31 cellular contexts compared by ENCODE assay signal in genomic region chr14:44461811-44462210, GRCh38. TPM values are rescaled to one million over a fixed set of nuclear protein-coding genes. Genes with fewer than 3 reads are reported as not detected.
"Had no signal": no experiment of that assay in that cellular context is flagged by ENCODE, and none has a peak within 500 bp of the region (broad histone marks: within the 10 kb centered on the region; RNA-seq: fewer than 3 reads in every experiment).

No MANE protein-coding gene starts in this region.

- H3K9me3 ChIP-seq: suprapubic skin, testis, thyroid gland, tibial artery, upper lobe of right lung, uterus had no signal

- ATAC-seq: stimulated activated effector memory CD8-positive, alpha-beta T cell treated with anti-CD3 and anti-CD28 coated beads, Interleukin-12 subunit alpha, Interleukin-12 subunit beta, amount 100 ng/mL, for 72 hours; stimulated activated memory B cell treated with anti-CD40 and anti-IgM and Interleukin-4, amounts not matched to agents 10 μg/mL and 1 μg/mL and 100 μg/mL, for 72 hours; stimulated activated naive B cell treated with anti-CD40 and anti-IgM and Interleukin-4, amounts not matched to agents 10 μg/mL and 1 μg/mL and 100 μg/mL, for 72 hours; stimulated activated naive CD8-positive, alpha-beta T cell treated with anti-CD3 and anti-CD28 coated beads, Interleukin-15, amount 100 ng/mL, for 72 hours; stimulated activated naive CD8-positive, alpha-beta T cell treated with anti-CD3 and anti-CD28 coated beads, Interleukin-15, Interleukin-2, amounts not matched to agents 100 U/mL and 50 U/mL, for 24 hours; upper lobe of right lung had no signal

- H3K4me1 ChIP-seq: stomach, suprapubic skin, testis, thyroid gland, tibial artery, tibial nerve, transverse colon, upper lobe of left lung, upper lobe of right lung, uterus, vagina had no signal

- FAIRE-seq: urothelium cell line had no signal

- H3K27ac ChIP-seq: stomach, suprapubic skin, testis, thoracic aorta, thyroid gland, tibial artery, tibial nerve, transverse colon, upper lobe of left lung, upper lobe of right lung, uterus, vagina had no signal

- H3K27me3 ChIP-seq: stomach, suprapubic skin, testis, thyroid gland, tibial artery, tibial nerve, transverse colon, upper lobe of left lung, upper lobe of right lung, uterus, vagina had no signal

- H3K36me3 ChIP-seq: stomach, suprapubic skin, thoracic aorta, thyroid gland, tibial artery, tibial nerve, transverse colon, upper lobe of left lung, upper lobe of right lung, uterus, vagina had no signal

- H3K4me3 ChIP-seq: stomach, suprapubic skin, testis, thoracic aorta, thyroid gland, tibial artery, tibial nerve, transverse colon, upper lobe of left lung, upper lobe of right lung, uterus, vagina had no signal

- DNase-seq: stimulated activated CD4-positive, alpha-beta T cell treated with anti-CD3 and anti-CD28 coated beads, Interleukin-2, amount 100 ng/mL, for 48 hours; stimulated activated CD4-positive, alpha-beta T cell treated with anti-CD3 and anti-CD28 coated beads, Interleukin-4, amount 100 ng/mL, for 1 hour; stimulated activated CD4-positive, alpha-beta T cell treated with anti-CD3 and anti-CD28 coated beads, Interleukin-4, amount 100 ng/mL, for 24 hours; stimulated activated CD4-positive, alpha-beta T cell treated with anti-CD3 and anti-CD28 coated beads, Interleukin-4, amount 100 ng/mL, for 4 hours; stimulated activated CD8-positive, alpha-beta memory T cell treated with anti-CD3 and anti-CD28 coated beads, Interleukin-4, amount 100 ng/mL, for 48 hours; stimulated activated naive B cell treated with anti-CD40 and anti-IgM and Interleukin-4, amounts not matched to agents 10 μg/mL and 1 μg/mL and 100 μg/mL, for 72 hours; stimulated activated naive CD4-positive, alpha-beta T cell; stimulated activated naive CD4-positive, alpha-beta T cell treated with Interleukin-2 at 50 U/mL for 16 hours; stimulated activated naive CD8-positive, alpha-beta T cell treated with anti-CD3 and anti-CD28 coated beads, Interleukin-15, amount 100 ng/mL, for 72 hours; stimulated activated naive CD8-positive, alpha-beta T cell treated with anti-CD3 and anti-CD28 coated beads, Interleukin-15, Interleukin-2, amounts not matched to agents 100 U/mL and 50 U/mL, for 24 hours; stomach; substantia nigra; testis; thyroid gland; tibial artery; transverse colon; trophoblast cell; upper lobe of left lung; upper lobe of right lung; uterus had no signal

RNA-seq across cellular contexts. Expression of gene FSCB, which starts 45.3 kb away (rescaled TPM):
- total RNA-seq: subcutaneous adipose tissue, suprapubic skin, temporal lobe, transverse colon, upper lobe of right lung, vagina had no signal
- polyA plus RNA-seq: stomach, thymus, urinary bladder had no signal
